Comparison of ENCODE assay signal across 1 cellular context in the genomic region with DNA sequence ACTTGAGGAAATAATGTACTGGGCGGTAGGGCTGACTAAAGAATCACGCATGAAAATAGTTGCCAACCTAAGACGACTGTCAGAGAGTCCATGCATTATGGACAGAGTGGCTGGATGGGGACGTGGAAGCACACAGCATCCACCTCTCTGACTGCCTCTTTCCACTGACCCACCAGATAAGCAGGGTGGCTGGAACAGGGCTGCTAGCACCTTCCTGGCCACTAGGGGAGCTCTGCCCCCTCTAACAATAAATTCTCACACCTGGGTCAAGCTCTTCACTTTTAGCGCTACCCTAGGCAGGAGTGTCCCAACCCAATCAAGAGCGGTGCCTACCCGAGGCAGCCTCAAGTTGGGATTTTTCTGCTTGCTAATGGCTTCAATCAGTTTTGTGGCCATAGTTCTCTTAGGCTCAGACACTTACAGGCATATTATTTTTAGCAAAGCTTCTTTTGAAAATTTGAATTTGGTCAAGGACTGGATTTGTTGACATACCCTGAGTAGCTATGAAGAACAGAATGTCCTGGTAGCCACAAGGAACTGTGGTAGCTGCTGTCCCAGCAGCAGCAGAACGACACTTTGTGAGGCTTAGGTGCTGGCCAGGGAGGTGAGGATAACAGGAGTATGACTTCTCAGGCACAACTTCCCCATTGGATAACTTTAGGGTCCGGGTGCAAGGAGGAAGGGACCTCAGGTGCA.
TF ChIP-seq lines count a peak whose summit lies in the region.

No MANE protein-coding gene starts in this region.

TF ChIP-seq in GM23338, 12 proteins besides CTCF, POLR2A, EP300 and RAD21 (continued from another document):
- TF ChIP-seq, protein P1, sequence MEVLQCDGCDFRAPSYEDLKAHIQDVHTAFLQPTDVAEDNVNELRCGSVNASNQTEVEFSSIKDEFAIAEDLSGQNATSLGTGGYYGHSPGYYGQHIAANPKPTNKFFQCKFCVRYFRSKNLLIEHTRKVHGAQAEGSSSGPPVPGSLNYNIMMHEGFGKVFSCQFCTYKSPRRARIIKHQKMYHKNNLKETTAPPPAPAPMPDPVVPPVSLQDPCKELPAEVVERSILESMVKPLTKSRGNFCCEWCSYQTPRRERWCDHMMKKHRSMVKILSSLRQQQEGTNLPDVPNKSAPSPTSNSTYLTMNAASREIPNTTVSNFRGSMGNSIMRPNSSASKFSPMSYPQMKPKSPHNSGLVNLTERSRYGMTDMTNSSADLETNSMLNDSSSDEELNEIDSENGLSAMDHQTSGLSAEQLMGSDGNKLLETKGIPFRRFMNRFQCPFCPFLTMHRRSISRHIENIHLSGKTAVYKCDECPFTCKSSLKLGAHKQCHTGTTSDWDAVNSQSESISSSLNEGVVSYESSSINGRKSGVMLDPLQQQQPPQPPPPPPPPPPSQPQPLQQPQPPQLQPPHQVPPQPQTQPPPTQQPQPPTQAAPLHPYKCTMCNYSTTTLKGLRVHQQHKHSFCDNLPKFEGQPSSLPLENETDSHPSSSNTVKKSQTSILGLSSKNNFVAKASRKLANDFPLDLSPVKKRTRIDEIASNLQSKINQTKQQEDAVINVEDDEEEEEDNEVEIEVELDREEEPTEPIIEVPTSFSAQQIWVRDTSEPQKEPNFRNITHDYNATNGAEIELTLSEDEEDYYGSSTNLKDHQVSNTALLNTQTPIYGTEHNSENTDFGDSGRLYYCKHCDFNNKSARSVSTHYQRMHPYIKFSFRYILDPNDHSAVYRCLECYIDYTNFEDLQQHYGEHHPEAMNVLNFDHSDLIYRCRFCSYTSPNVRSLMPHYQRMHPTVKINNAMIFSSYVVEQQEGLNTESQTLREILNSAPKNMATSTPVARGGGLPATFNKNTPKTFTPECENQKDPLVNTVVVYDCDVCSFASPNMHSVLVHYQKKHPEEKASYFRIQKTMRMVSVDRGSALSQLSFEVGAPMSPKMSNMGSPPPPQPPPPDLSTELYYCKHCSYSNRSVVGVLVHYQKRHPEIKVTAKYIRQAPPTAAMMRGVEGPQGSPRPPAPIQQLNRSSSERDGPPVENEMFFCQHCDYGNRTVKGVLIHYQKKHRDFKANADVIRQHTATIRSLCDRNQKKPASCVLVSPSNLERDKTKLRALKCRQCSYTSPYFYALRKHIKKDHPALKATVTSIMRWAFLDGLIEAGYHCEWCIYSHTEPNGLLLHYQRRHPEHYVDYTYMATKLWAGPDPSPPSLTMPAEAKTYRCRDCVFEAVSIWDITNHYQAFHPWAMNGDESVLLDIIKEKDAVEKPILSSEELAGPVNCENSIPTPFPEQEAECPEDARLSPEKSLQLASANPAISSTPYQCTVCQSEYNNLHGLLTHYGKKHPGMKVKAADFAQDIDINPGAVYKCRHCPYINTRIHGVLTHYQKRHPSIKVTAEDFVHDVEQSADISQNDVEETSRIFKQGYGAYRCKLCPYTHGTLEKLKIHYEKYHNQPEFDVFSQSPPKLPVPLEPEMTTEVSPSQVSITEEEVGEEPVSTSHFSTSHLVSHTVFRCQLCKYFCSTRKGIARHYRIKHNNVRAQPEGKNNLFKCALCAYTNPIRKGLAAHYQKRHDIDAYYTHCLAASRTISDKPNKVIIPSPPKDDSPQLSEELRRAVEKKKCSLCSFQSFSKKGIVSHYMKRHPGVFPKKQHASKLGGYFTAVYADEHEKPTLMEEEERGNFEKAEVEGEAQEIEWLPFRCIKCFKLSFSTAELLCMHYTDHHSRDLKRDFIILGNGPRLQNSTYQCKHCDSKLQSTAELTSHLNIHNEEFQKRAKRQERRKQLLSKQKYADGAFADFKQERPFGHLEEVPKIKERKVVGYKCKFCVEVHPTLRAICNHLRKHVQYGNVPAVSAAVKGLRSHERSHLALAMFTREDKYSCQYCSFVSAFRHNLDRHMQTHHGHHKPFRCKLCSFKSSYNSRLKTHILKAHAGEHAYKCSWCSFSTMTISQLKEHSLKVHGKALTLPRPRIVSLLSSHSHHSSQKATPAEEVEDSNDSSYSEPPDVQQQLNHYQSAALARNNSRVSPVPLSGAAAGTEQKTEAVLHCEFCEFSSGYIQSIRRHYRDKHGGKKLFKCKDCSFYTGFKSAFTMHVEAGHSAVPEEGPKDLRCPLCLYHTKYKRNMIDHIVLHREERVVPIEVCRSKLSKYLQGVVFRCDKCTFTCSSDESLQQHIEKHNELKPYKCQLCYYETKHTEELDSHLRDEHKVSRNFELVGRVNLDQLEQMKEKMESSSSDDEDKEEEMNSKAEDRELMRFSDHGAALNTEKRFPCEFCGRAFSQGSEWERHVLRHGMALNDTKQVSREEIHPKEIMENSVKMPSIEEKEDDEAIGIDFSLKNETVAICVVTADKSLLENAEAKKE (CRISPR knock-in tag; IDR thresholded peaks at IDR 0.05): no peak
TF ChIP-seq in GM23338: peak in this region for 0.
